Comparison of ENCODE assay signal across 8 cellular contexts in genomic region chrX:53094584-53094908, GRCh38. TPM values are rescaled to one million over a fixed set of nuclear protein-coding genes. Genes with fewer than 3 reads are reported as not detected.
DNase-seq lines count a peak whose midpoint lies in the region; ATAC-seq and TF ChIP-seq lines count a peak whose summit lies in the region.

No MANE protein-coding gene starts in this region.

- no peak overlapping the region for H2BK5ac ChIP-seq in mesendoderm (ENCODE audit: low read length)

- peak overlapping the region; percentile 78 for H3K4me3 ChIP-seq in brain microvascular endothelial cell (ENCODE audit: low read depth, low read length)
- peak overlapping the region; percentile 62 for H3K4me3 ChIP-seq in mesendoderm (ENCODE audit: low read length)
- peak overlapping the region; percentile 65 for H3K4me3 ChIP-seq in urinary bladder (ENCODE audit: low read depth, low read length)

- H3K36me3 ChIP-seq in brain microvascular endothelial cell (replicated peaks) (no peaks in the 10 kb centered on the region), mesendoderm (ENCODE audit: control insufficient read depth, insufficient read depth, low read length) (no peaks in the 10 kb centered on the region), urinary bladder (ENCODE audit: insufficient read depth) (no peaks in the 10 kb centered on the region)

- no peak overlapping the region for H3K18ac ChIP-seq in mesendoderm (ENCODE audit: low read length)

- H3K27me3 ChIP-seq in brain microvascular endothelial cell (replicated peaks) (no peaks in the 10 kb centered on the region), mesendoderm (ENCODE audit: insufficient read depth, low read length, poor library complexity) (no peaks in the 10 kb centered on the region)

- no peaks in the 10 kb centered on the region for H3K36me3 Mint-ChIP-seq in activated naive CD4-positive, alpha-beta T cell treated with anti-CD3 and anti-CD28 coated beads, Interleukin-2, amount 50 U/mL, for 24 hours

- H3K4me2 ChIP-seq in mesendoderm (ENCODE audit: low read length) = peak overlapping the region; percentile 50

- H3K27ac ChIP-seq in brain microvascular endothelial cell (peak overlapping the region; percentile 54), mesendoderm (ENCODE audit: low read depth, low read length) (no peak overlapping the region), urinary bladder (ENCODE audit: low read depth) (no peak overlapping the region)

- H3K79me1 ChIP-seq in mesendoderm (ENCODE audit: low read length) = no peaks in the 10 kb centered on the region

- H3K9me3 Mint-ChIP-seq in activated naive CD4-positive, alpha-beta T cell treated with anti-CD3 and anti-CD28 coated beads, Interleukin-2, amount 50 U/mL, for 24 hours = no peaks in the 10 kb centered on the region

- H3K4me1 ChIP-seq in mesendoderm (ENCODE audit: control insufficient read depth, low read depth, low read length) (no peaks in the 10 kb centered on the region), urinary bladder (ENCODE audit: insufficient read depth) (no peaks in the 10 kb centered on the region)

- TF ChIP-seq CTCF in brain microvascular endothelial cell (IDR thresholded peaks at IDR 0.05; ENCODE audit: low read depth, low read length, missing control alignments) = no peak

- peaks cover 17% of the 10 kb centered on the region for H3K4me1 Mint-ChIP-seq in activated naive CD4-positive, alpha-beta T cell treated with anti-CD3 and anti-CD28 coated beads, Interleukin-2, amount 50 U/mL, for 24 hours

- H3K4me3 Mint-ChIP-seq in activated naive CD4-positive, alpha-beta T cell treated with anti-CD3 and anti-CD28 coated beads, Interleukin-2, amount 50 U/mL, for 24 hours = peak overlapping the region; percentile 89

- no peaks in the 10 kb centered on the region for H3K27me3 Mint-ChIP-seq in activated naive CD4-positive, alpha-beta T cell treated with anti-CD3 and anti-CD28 coated beads, Interleukin-2, amount 50 U/mL, for 24 hours

- in situ Hi-C loops in brain microvascular endothelial cell (cut with HindIII; ENCODE audit: low pct_ligation_motif_present, low sequenced_read_pairs) = no loop called here

- H3K4ac ChIP-seq in mesendoderm (ENCODE audit: low read depth, low read length) = no peak overlapping the region

- WGBS in mesendoderm (ENCODE audit: extremely low coverage, insufficient coverage, low lambda C conversion rate) = no CpG with 5 or more reads among the region's 5 CpGs
- under 1% methylated on average over 5 of the region's 5 CpGs for WGBS in urinary bladder

- H2AK5ac ChIP-seq in mesendoderm (ENCODE audit: low read length) = no peak overlapping the region

- H2BK15ac ChIP-seq in mesendoderm (replicated peaks; ENCODE audit: low read depth) = no peak overlapping the region

- ATAC-seq in HG02970 (IDR thresholded peaks at IDR 0.05; ENCODE audit: low FRiP score, unreplicated experiment) (no peak), HG03469 (IDR thresholded peaks at IDR 0.05; ENCODE audit: unreplicated experiment) (no peak)

- H3K56ac ChIP-seq in mesendoderm (ENCODE audit: low read length) = peak overlapping the region; percentile 82

- H3K27ac Mint-ChIP-seq in activated naive CD4-positive, alpha-beta T cell treated with anti-CD3 and anti-CD28 coated beads, Interleukin-2, amount 50 U/mL, for 24 hours = peak overlapping the region; percentile 72

- H4K5ac ChIP-seq in mesendoderm (ENCODE audit: low read length) = no peak overlapping the region

- no peak overlapping the region for H3K23ac ChIP-seq in mesendoderm (ENCODE audit: low read length)

- no peak overlapping the region for H2BK120ac ChIP-seq in mesendoderm (ENCODE audit: low read depth, low read length)

- H3K9ac ChIP-seq in mesendoderm (ENCODE audit: low read length) = peak overlapping the region; percentile 58

- H4K8ac ChIP-seq in mesendoderm (ENCODE audit: low read depth, low read length) = no peak overlapping the region

- no peak for DNase-seq in activated naive CD4-positive, alpha-beta T cell (lab: John Stamatoyannopoulos, UW)
- DNase-seq in brain microvascular endothelial cell (no peak), mesendoderm (no peak), SW480 (ENCODE audit: low spot score) (no peak)

- no peaks in the 10 kb centered on the region for H3K79me2 ChIP-seq in mesendoderm (ENCODE audit: control insufficient read depth, insufficient read depth, low read length)

RNA-seq across cellular contexts. Expression of gene KANTR, which starts 0.6 kb away (rescaled TPM):
- 1.8 TPM for polyA plus RNA-seq in mesendoderm (2013, experiment 1 of 2)
- 1.8 TPM for polyA plus RNA-seq in mesendoderm (2013, experiment 2 of 2)
- total RNA-seq in urinary bladder = 33.1 TPM
- 4.2 TPM for polyA plus RNA-seq in urinary bladder

RNA-seq across cellular contexts. Expression of gene TSPYL2, which starts 12.4 kb away (rescaled TPM):
- polyA plus RNA-seq in mesendoderm (2013, experiment 1 of 2) = 10.0 TPM
- polyA plus RNA-seq in mesendoderm (2013, experiment 2 of 2) = 10.8 TPM
- 18.9 TPM for total RNA-seq in urinary bladder
- 105 TPM for polyA plus RNA-seq in urinary bladder

RNA-seq across cellular contexts. Expression of gene GPR173, which starts 46.0 kb away (rescaled TPM):
- polyA plus RNA-seq in mesendoderm (2013, experiment 1 of 2) = 1.4 TPM
- polyA plus RNA-seq in mesendoderm (2013, experiment 2 of 2) = 1.4 TPM
- total RNA-seq in urinary bladder = 5.6 TPM
- polyA plus RNA-seq in urinary bladder = 1.5 TPM
